In the genomic region with DNA sequence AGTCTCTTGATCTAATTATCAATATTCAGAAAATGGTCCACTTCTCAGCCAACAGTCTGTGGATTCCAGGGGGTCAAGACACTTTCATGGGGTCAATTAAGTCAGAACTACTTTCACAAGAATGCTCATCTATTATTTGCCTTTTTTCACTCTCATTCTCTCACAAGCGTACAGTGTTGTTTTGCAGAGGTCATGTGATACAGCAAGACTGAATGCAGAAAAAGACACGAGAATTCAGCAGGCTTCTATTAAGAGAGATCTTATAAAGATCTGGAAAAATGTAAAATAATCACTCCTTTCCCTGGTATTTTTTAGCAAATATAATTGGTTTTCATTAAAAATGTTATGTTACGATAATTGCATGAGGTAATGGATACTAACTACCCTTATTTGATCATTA, we compare ENCODE assay signal across 25 cellular contexts.
"Had no signal": no experiment of that assay in that cellular context is flagged by ENCODE, and none has a peak within 500 bp of the region (broad histone marks: within the 10 kb centered on the region; RNA-seq: fewer than 3 reads in every experiment).

No MANE protein-coding gene starts in this region.

- H3K4me3 ChIP-seq: cardiac muscle cell, SK-N-MC had no signal

- DNase-seq: activated CD4-positive, alpha-beta memory T cell treated with anti-CD3 and anti-CD28 coated beads for 36 hours; activated CD4-positive, alpha-beta T cell treated with anti-CD3 and anti-CD28 coated beads, Interleukin-2, amount 10 ng/mL, durations not matched to agents 7 days and 5 days; activated CD4-positive, CD25-positive, alpha-beta regulatory T cell; activated CD8-positive, alpha-beta memory T cell treated with anti-CD3 and anti-CD28 coated beads for 24 hours; activated effector memory CD4-positive, alpha-beta T cell treated with anti-CD3 and anti-CD28 coated beads, Interleukin-2, amount 50 U/mL, for 16 hours; activated naive CD4-positive, alpha-beta T cell treated with anti-CD3 and anti-CD28 coated beads for 36 hours; activated naive CD8-positive, alpha-beta T cell treated with anti-CD3 and anti-CD28 coated beads for 36 hours; activated T-cell treated with anti-CD3 and anti-CD28 coated beads, Interleukin-2, amount 50 U/mL, for 4 hours; brain microvascular endothelial cell; Kasumi-1; KBM-7; NCI-H1048; NCI-H1694; NCI-H2029; NCI-H2107; NCI-H2171 treated with DMSO at 0.1 percent for 48 hours; NCI-H226; NCI-H526; NCI-H774; T-cell; T-helper 2 cell; T1000 had no signal

- H3K36me3 ChIP-seq: brain microvascular endothelial cell, cardiac muscle cell had no signal

- H3K27me3 ChIP-seq: brain microvascular endothelial cell, cardiac muscle cell had no signal

- ATAC-seq: activated T-cell treated with anti-CD3 and anti-CD28 coated beads, Interleukin-2, amount 50 U/mL, for 4 hours; Right ventricle myocardium inferior; T-cell had no signal
